32 cellular contexts compared by ENCODE assay signal in genomic region chr3:65907232-65908130, GRCh38.
DNase-seq lines count a peak whose midpoint lies in the region; ATAC-seq and TF ChIP-seq lines count a peak whose summit lies in the region.
"Had no signal": no experiment of that assay in that cellular context is flagged by ENCODE, and none has a peak within 500 bp of the region (broad histone marks: within the 10 kb centered on the region; RNA-seq: fewer than 3 reads in every experiment).

No MANE protein-coding gene starts in this region.

- peaks cover 17% of the 10 kb centered on the region for H3F3A ChIP-seq in neural progenitor cell (ENCODE audit: low read depth)

- H3K4me2 ChIP-seq in OCI-LY3 (ENCODE audit: low read length) (no peak overlapping the region), neural progenitor cell (peak overlapping the region; percentile 47)
- H3K4me2 ChIP-seq: BLaER1 had no signal

- no peaks in the 10 kb centered on the region for H3K27me3 Mint-ChIP-seq in neural progenitor cell (ENCODE audit: insufficient read depth, low read depth)
- no peaks in the 10 kb centered on the region for H3K27me3 Mint-ChIP-seq in stimulated activated naive B cell treated with anti-CD40 and anti-IgM and Interleukin-4, amounts not matched to agents 10 μg/mL and 1 μg/mL and 100 μg/mL, for 72 hours
- H3K27me3 Mint-ChIP-seq: activated CD4-positive, alpha-beta T cell treated with anti-CD3 and anti-CD28 coated beads, Interleukin-2, amount 10 ng/mL, durations not matched to agents 24 days and 14 days; activated T-cell treated with anti-CD3 and anti-CD28 coated beads, Interleukin-2, amount 50 U/mL, for 24 hours had no signal

- peak; percentile 7; the same call in 1 of the 2 replicates for TF ChIP-seq CTCF in OCI-LY3 (IDR thresholded peaks at IDR 0.05; ENCODE audit: low read depth, low read length)
- TF ChIP-seq CTCF in neural progenitor cell (IDR thresholded peaks at IDR 0.05) = peak; percentile 12
- TF ChIP-seq CTCF in GM10266 (IDR thresholded peaks at IDR 0.05; ENCODE audit: control insufficient read depth, insufficient read depth, low read depth, missing control alignments) = no peak

- no peak overlapping the region for H3K27ac Mint-ChIP-seq in neural progenitor cell
- H3K27ac Mint-ChIP-seq in stimulated activated naive B cell treated with anti-CD40 and anti-IgM and Interleukin-4, amounts not matched to agents 10 μg/mL and 1 μg/mL and 100 μg/mL, for 72 hours = no peak overlapping the region
- H3K27ac Mint-ChIP-seq: activated CD4-positive, alpha-beta T cell treated with anti-CD3 and anti-CD28 coated beads, Interleukin-2, amount 10 ng/mL, durations not matched to agents 24 days and 14 days; activated naive CD8-positive, alpha-beta T cell treated with anti-CD3 and anti-CD28 coated beads, Interleukin-2, amount 10 ng/mL, durations not matched to agents 7 days and 5 days; activated T-cell treated with anti-CD3 and anti-CD28 coated beads, Interleukin-2, amount 50 U/mL, for 24 hours; natural killer cell; stimulated activated effector memory CD8-positive, alpha-beta T cell treated with anti-CD3 and anti-CD28 coated beads, Interleukin-12 subunit alpha, Interleukin-12 subunit beta, amount 100 ng/mL, for 72 hours had no signal

- H3K9me3 ChIP-seq in OCI-LY3 (ENCODE audit: insufficient read depth, low read length) (no peaks in the 10 kb centered on the region), neural progenitor cell (ENCODE audit: low read depth) (no peaks in the 10 kb centered on the region)
- H3K9me3 ChIP-seq: ascending aorta, BLaER1, MG63, mucosa of descending colon, psoas muscle, SJCRH30, upper lobe of right lung had no signal

- no peaks in the 10 kb centered on the region for H3K9me3 Mint-ChIP-seq in neural progenitor cell
- H3K9me3 Mint-ChIP-seq in stimulated activated naive B cell treated with anti-CD40 and anti-IgM and Interleukin-4, amounts not matched to agents 10 μg/mL and 1 μg/mL and 100 μg/mL, for 72 hours = peaks cover 1 to 3% of the 10 kb centered on the region in 2 donors
- H3K9me3 Mint-ChIP-seq: activated CD4-positive, alpha-beta T cell treated with anti-CD3 and anti-CD28 coated beads, Interleukin-2, amount 10 ng/mL, durations not matched to agents 24 days and 14 days; activated naive CD8-positive, alpha-beta T cell treated with anti-CD3 and anti-CD28 coated beads, Interleukin-2, amount 10 ng/mL, durations not matched to agents 7 days and 5 days; stimulated activated effector memory CD8-positive, alpha-beta T cell treated with anti-CD3 and anti-CD28 coated beads, Interleukin-12 subunit alpha, Interleukin-12 subunit beta, amount 100 ng/mL, for 72 hours had no signal

- H2AFZ ChIP-seq in OCI-LY3 (ENCODE audit: low read depth, low read length) = no peak overlapping the region
- no peak overlapping the region for H2AFZ ChIP-seq in neural progenitor cell (replicated peaks)

- H3K27ac ChIP-seq in OCI-LY3 (ENCODE audit: low read length) (no peak overlapping the region), neural progenitor cell (no peak overlapping the region)
- H3K27ac ChIP-seq: ascending aorta, BLaER1, coronary artery, psoas muscle, SJCRH30, upper lobe of right lung, VCaP had no signal

- no peaks in the 10 kb centered on the region for H3K36me3 ChIP-seq in H7 (replicated peaks; ENCODE audit: control insufficient read depth, insufficient read depth, low read length)
- no peaks in the 10 kb centered on the region for H3K36me3 ChIP-seq in OCI-LY3 (replicated peaks; ENCODE audit: low read depth, low read length)
- H3K36me3 ChIP-seq in neural progenitor cell = no peaks in the 10 kb centered on the region
- H3K36me3 ChIP-seq: ascending aorta, BLaER1, MG63, SJCRH30, upper lobe of right lung had no signal

- DNase-seq in H7 (peak; percentile 33), fibroblast of peridontal ligament (ENCODE audit: extremely low read depth) (peak; percentile 83), neural progenitor cell (ENCODE audit: low spot score) (peak; percentile 30), GM10266 (ENCODE audit: extremely low spot score) (no peak)
- no peak for DNase-seq in stimulated activated naive B cell treated with anti-CD40 and anti-IgM and Interleukin-4, amounts not matched to agents 10 μg/mL and 1 μg/mL and 100 μg/mL, for 72 hours
- DNase-seq: activated CD4-positive, alpha-beta T cell treated with anti-CD3 and anti-CD28 coated beads, Interleukin-2, amount 10 ng/mL, durations not matched to agents 24 days and 14 days; activated gamma-delta T cell; activated naive CD8-positive, alpha-beta T cell treated with anti-CD3 and anti-CD28 coated beads, Interleukin-2, amount 10 ng/mL, durations not matched to agents 7 days and 5 days; activated T-cell treated with anti-CD3 and anti-CD28 coated beads, Interleukin-2, amount 50 U/mL, for 24 hours; effector memory CD4-positive, alpha-beta T cell; MG63; mucosa of descending colon; natural killer cell; NCI-H1105 treated with DMSO at 0.1 percent for 48 hours; NCI-H2029 treated with DMSO at 0.1 percent for 48 hours; NCI-H2227 treated with DMSO at 0.1 percent for 48 hours; NCI-H526 treated with DMSO at 0.1 percent for 48 hours; psoas muscle; RPMI8226; SJCRH30; stimulated activated CD4-positive, alpha-beta T cell treated with anti-CD3 and anti-CD28 coated beads, Interleukin-15, amount 100 ng/mL, for 24 hours; substantia nigra; T1000; upper lobe of right lung had no signal

- no peaks in the 10 kb centered on the region for H3K27me3 ChIP-seq in H7 (ENCODE audit: control insufficient read depth, insufficient read depth, low read length)
- peaks cover 8% of the 10 kb centered on the region for H3K27me3 ChIP-seq in OCI-LY3 (ENCODE audit: low read depth, low read length)
- no peaks in the 10 kb centered on the region for H3K27me3 ChIP-seq in neural progenitor cell
- H3K27me3 ChIP-seq: ascending aorta, BLaER1, MG63, SJCRH30, upper lobe of right lung had no signal

- H3K4me1 ChIP-seq in OCI-LY3 (ENCODE audit: low read length) (no peaks in the 10 kb centered on the region), neural progenitor cell (peaks cover 22% of the 10 kb centered on the region)
- H3K4me1 ChIP-seq: ascending aorta, BLaER1, psoas muscle, SJCRH30, upper lobe of right lung had no signal

- H4K20me1 ChIP-seq in OCI-LY3 (ENCODE audit: insufficient read depth, low read length) = no peaks in the 10 kb centered on the region
- H4K20me1 ChIP-seq in neural progenitor cell (ENCODE audit: low read depth) = peaks cover 25% of the 10 kb centered on the region

- H3K4me3 ChIP-seq in H7 (ENCODE audit: insufficient read depth, low read depth, low read length) (no peak overlapping the region), OCI-LY3 (ENCODE audit: low read length) (no peak overlapping the region), neural progenitor cell (no peak overlapping the region)
- H3K4me3 ChIP-seq: ascending aorta, BLaER1, coronary artery, MG63, mucosa of descending colon, psoas muscle, SJCRH30, upper lobe of right lung had no signal

- H3K36me3 Mint-ChIP-seq in neural progenitor cell = peaks cover 5% of the 10 kb centered on the region
- H3K36me3 Mint-ChIP-seq in stimulated activated naive B cell treated with anti-CD40 and anti-IgM and Interleukin-4, amounts not matched to agents 10 μg/mL and 1 μg/mL and 100 μg/mL, for 72 hours = no peaks in the 10 kb centered on the region
- H3K36me3 Mint-ChIP-seq: activated naive CD8-positive, alpha-beta T cell treated with anti-CD3 and anti-CD28 coated beads, Interleukin-2, amount 10 ng/mL, durations not matched to agents 7 days and 5 days; natural killer cell; stimulated activated effector memory CD8-positive, alpha-beta T cell treated with anti-CD3 and anti-CD28 coated beads, Interleukin-12 subunit alpha, Interleukin-12 subunit beta, amount 100 ng/mL, for 72 hours had no signal

- peaks cover 14% of the 10 kb centered on the region for H3K4me1 Mint-ChIP-seq in neural progenitor cell
- no peaks in the 10 kb centered on the region for H3K4me1 Mint-ChIP-seq in stimulated activated naive B cell treated with anti-CD40 and anti-IgM and Interleukin-4, amounts not matched to agents 10 μg/mL and 1 μg/mL and 100 μg/mL, for 72 hours
- H3K4me1 Mint-ChIP-seq: activated CD4-positive, alpha-beta T cell treated with anti-CD3 and anti-CD28 coated beads, Interleukin-2, amount 10 ng/mL, durations not matched to agents 24 days and 14 days; activated naive CD8-positive, alpha-beta T cell treated with anti-CD3 and anti-CD28 coated beads, Interleukin-2, amount 10 ng/mL, durations not matched to agents 7 days and 5 days; natural killer cell; stimulated activated effector memory CD8-positive, alpha-beta T cell treated with anti-CD3 and anti-CD28 coated beads, Interleukin-12 subunit alpha, Interleukin-12 subunit beta, amount 100 ng/mL, for 72 hours had no signal

- no peaks in the 10 kb centered on the region for H3K79me2 ChIP-seq in OCI-LY3 (ENCODE audit: low read length)
- H3K79me2 ChIP-seq in neural progenitor cell (ENCODE audit: low read depth) = peaks cover 42% of the 10 kb centered on the region

- H3K9ac ChIP-seq in OCI-LY3 (ENCODE audit: low read length) (no peak overlapping the region), neural progenitor cell (no peak overlapping the region)
- H3K9ac ChIP-seq: BLaER1 had no signal

- ATAC-seq in GM21786 (IDR thresholded peaks at IDR 0.05; ENCODE audit: unreplicated experiment) (no peak), GM18519 (IDR thresholded peaks at IDR 0.05; ENCODE audit: low FRiP score, unreplicated experiment) (no peak)
- ATAC-seq in stimulated activated naive B cell treated with anti-CD40 and anti-IgM and Interleukin-4, amounts not matched to agents 10 μg/mL and 1 μg/mL and 100 μg/mL, for 72 hours (replicated peaks) = no peak
- ATAC-seq: mucosa of descending colon; natural killer cell; psoas muscle; stimulated activated effector memory CD8-positive, alpha-beta T cell treated with anti-CD3 and anti-CD28 coated beads, Interleukin-12 subunit alpha, Interleukin-12 subunit beta, amount 100 ng/mL, for 72 hours; upper lobe of right lung had no signal

- H3K4me3 Mint-ChIP-seq in neural progenitor cell = no peak overlapping the region
- H3K4me3 Mint-ChIP-seq in stimulated activated naive B cell treated with anti-CD40 and anti-IgM and Interleukin-4, amounts not matched to agents 10 μg/mL and 1 μg/mL and 100 μg/mL, for 72 hours = no peak overlapping the region
- H3K4me3 Mint-ChIP-seq: activated CD4-positive, alpha-beta T cell treated with anti-CD3 and anti-CD28 coated beads, Interleukin-2, amount 10 ng/mL, durations not matched to agents 24 days and 14 days; activated naive CD8-positive, alpha-beta T cell treated with anti-CD3 and anti-CD28 coated beads, Interleukin-2, amount 10 ng/mL, durations not matched to agents 7 days and 5 days; activated T-cell treated with anti-CD3 and anti-CD28 coated beads, Interleukin-2, amount 50 U/mL, for 24 hours; natural killer cell; stimulated activated effector memory CD8-positive, alpha-beta T cell treated with anti-CD3 and anti-CD28 coated beads, Interleukin-12 subunit alpha, Interleukin-12 subunit beta, amount 100 ng/mL, for 72 hours had no signal

Comparison
In these comparisons a context has a peak if more than half of its experiments do, and no peak if none do; other contexts are left out.
1. DNase-seq: peak in H7 (single experiment), fibroblast of peridontal ligament (single experiment) and neural progenitor cell (single experiment); none in stimulated activated naive B cell treated with anti-CD40 and anti-IgM and Interleukin-4, amounts not matched to agents 10 μg/mL and 1 μg/mL and 100 μg/mL, for 72 hours (single experiment) and GM10266 (single experiment).